Comparison of ENCODE assay signal across 18 cellular contexts in genomic region chr17:77213778-77214132, GRCh38.
DNase-seq lines count a peak whose midpoint lies in the region; ATAC-seq, FAIRE-seq and TF ChIP-seq lines count a peak whose summit lies in the region.
"Had no signal": no experiment of that assay in that cellular context is flagged by ENCODE, and none has a peak within 500 bp of the region (broad histone marks: within the 10 kb centered on the region; RNA-seq: fewer than 3 reads in every experiment).

No MANE protein-coding gene starts in this region.

- H3K4me3 ChIP-seq in uterus, result no peak overlapping the region

- H3K9me3 ChIP-seq in uterus, result no peaks in the 10 kb centered on the region
- H3K9me3 ChIP-seq: BE2C had no signal

- TF ChIP-seq CTCF in uterus (IDR thresholded peaks at IDR 0.05), result no peak

- H3K27me3 ChIP-seq in layer of hippocampus (ENCODE audit: control insufficient read depth, insufficient read depth, low read length), result no peaks in the 10 kb centered on the region
- no peaks in the 10 kb centered on the region for H3K27me3 ChIP-seq in uterus
- H3K27me3 ChIP-seq: BE2C had no signal

- peak; percentile 35 for ATAC-seq in Right ventricle myocardium superior (ENCODE audit: poor library complexity)
- ATAC-seq in Right ventricle myocardium inferior, result no peak

- H3K4me1 ChIP-seq in uterus, result no peaks in the 10 kb centered on the region
- H3K4me1 ChIP-seq: BE2C had no signal

- FAIRE-seq in GM19239 (lab: Jason Lieb, UNC), result no peak
- FAIRE-seq: GM12891, H1 had no signal

- H3K36me3 ChIP-seq in uterus, result no peaks in the 10 kb centered on the region

- TF ChIP-seq POLR2A in uterus (IDR thresholded peaks at IDR 0.05), result no peak

- H3K27ac ChIP-seq in cingulate gyrus (ENCODE audit: low read depth, low read length) (peak overlapping the region; percentile 73), layer of hippocampus (ENCODE audit: low read depth, low read length) (peak overlapping the region; percentile 89), substantia nigra (ENCODE audit: low read depth, low read length, poor library complexity, severe bottlenecking) (peak overlapping the region; percentile 85), uterus (no peak overlapping the region)
- H3K27ac ChIP-seq: KMS-11 had no signal

- intact Hi-C loops in Right ventricle myocardium superior (cut with DNase I) (no loop called here), Right ventricle myocardium inferior (cut with DNase I) (loop anchor here (1.0 kb wide), 1 partner anchor 73 kb away; the partner anchor contains the start of gene SEC14L1), uterus (cut with DNase I; ENCODE audit: low total_unique reads) (no loop called here)

- no peak for DNase-seq in Right ventricle myocardium superior
- DNase-seq in Right ventricle myocardium inferior (ENCODE audit: missing footprints), result no peak
- DNase-seq in substantia nigra (lab: John Stamatoyannopoulos, UW), result no peak
- DNase-seq in NCI-H187 treated with DMSO at 0.1 percent for 48 hours (lab: John Stamatoyannopoulos, UW), result no peak
- DNase-seq in GM19239 (ENCODE audit: insufficient read length, low spot score), result no peak
- DNase-seq in uterus, result no peak
- DNase-seq: 8988T; BE2C; Calu3; CD4-positive, alpha-beta memory T cell; NCI-H1417; NCI-H1930; NCI-H526 had no signal

Comparison
In these comparisons a context has a peak if more than half of its experiments do, and no peak if none do; other contexts are left out.
1. H3K27ac ChIP-seq: peak in cingulate gyrus (single experiment), layer of hippocampus (single experiment) and substantia nigra (single experiment); none in uterus (0 of 2).